Comparison of ENCODE assay signal across 28 cellular contexts in genomic region chr9:126494746-126495145, GRCh38.
"Had no signal": no experiment of that assay in that cellular context is flagged by ENCODE, and none has a peak within 500 bp of the region (broad histone marks: within the 10 kb centered on the region; RNA-seq: fewer than 3 reads in every experiment).

No MANE protein-coding gene starts in this region.

- H3K36me3 ChIP-seq: adrenal gland, breast epithelium, cardiac muscle cell, gastrocnemius medialis, WERI-Rb-1 had no signal

- H3K27ac ChIP-seq: adrenal gland, ascending aorta, breast epithelium, cardiac muscle cell, coronary artery, foreskin keratinocyte, gastrocnemius medialis, heart left ventricle, WERI-Rb-1 had no signal

- H3K9me3 ChIP-seq: adrenal gland, ascending aorta, breast epithelium, gastrocnemius medialis, heart left ventricle had no signal

- H3K4me3 ChIP-seq: adrenal gland, ascending aorta, breast epithelium, cardiac muscle cell, coronary artery, dorsolateral prefrontal cortex, gastrocnemius medialis, heart left ventricle had no signal

- H3K4me1 ChIP-seq: breast epithelium, foreskin keratinocyte had no signal

- H3K27me3 ChIP-seq: adrenal gland, ascending aorta, breast epithelium, dorsolateral prefrontal cortex, foreskin keratinocyte, gastrocnemius medialis had no signal

- DNase-seq: activated B cell treated with CpG ODN at 0.5 μM for 24 hours; activated CD4-positive, alpha-beta T cell treated with anti-CD3 and anti-CD28 coated beads for 48 hours; activated CD4-positive, alpha-beta T cell treated with anti-CD3 and anti-CD28 coated beads, Interleukin-2, amount 50 U/mL, for 1 hour; activated CD4-positive, alpha-beta T cell treated with anti-CD3 and anti-CD28 coated beads, Interleukin-2, amount 50 U/mL, for 48 hours; activated CD8-positive, alpha-beta memory T cell treated with anti-CD3 and anti-CD28 coated beads for 24 hours; activated CD8-positive, alpha-beta T cell treated with anti-CD3 and anti-CD28 coated beads for 36 hours; activated effector memory CD4-positive, alpha-beta T cell treated with anti-CD3 and anti-CD28 coated beads, Interleukin-2, amount 50 U/mL, for 16 hours; activated naive CD4-positive, alpha-beta T cell treated with anti-CD3 and anti-CD28 coated beads for 36 hours; activated naive CD8-positive, alpha-beta T cell treated with anti-CD3 and anti-CD28 coated beads for 36 hours; activated naive CD8-positive, alpha-beta T cell treated with anti-CD3 and anti-CD28 coated beads, Interleukin-2, amount 50 U/mL, for 24 hours; activated T-cell treated with anti-CD3 and anti-CD28 coated beads, Interleukin-2, amount 50 U/mL, for 4 hours; amygdala; effector memory CD4-positive, alpha-beta T cell; endodermal cell; foreskin keratinocyte; gastrocnemius medialis; glutamatergic neuron; heart left ventricle; T-helper 17 cell; T1000; WERI-Rb-1 had no signal

- ATAC-seq: activated CD4-positive, CD25-positive, alpha-beta regulatory T cell treated with anti-CD3 and anti-CD28 coated beads, Interleukin-2, amount 50 U/mL, for 24 hours; activated CD8-positive, alpha-beta T cell treated with anti-CD3 and anti-CD28 coated beads for 36 hours; activated naive CD8-positive, alpha-beta T cell treated with anti-CD3 and anti-CD28 coated beads, Interleukin-2, amount 50 U/mL, for 24 hours; activated T-cell treated with anti-CD3 and anti-CD28 coated beads, Interleukin-2, amount 50 U/mL, for 4 hours; foreskin keratinocyte; gastrocnemius medialis; heart left ventricle; T-helper 17 cell had no signal
